In genomic region chr13:94160875-94161274, GRCh38 we compare ENCODE assay signal across 14 cellular contexts.
DNase-seq lines count a peak whose midpoint lies in the region; ATAC-seq and TF ChIP-seq lines count a peak whose summit lies in the region.
"Had no signal": no experiment of that assay in that cellular context is flagged by ENCODE, and none has a peak within 500 bp of the region (broad histone marks: within the 10 kb centered on the region; RNA-seq: fewer than 3 reads in every experiment).

No MANE protein-coding gene starts in this region.

- DNase-seq in NCI-H1417 (lab: John Stamatoyannopoulos, UW) = peak in 2 of 3 experiments; percentile 55 to 88
- peak; percentile 27 for DNase-seq in NCI-H146 (lab: John Stamatoyannopoulos, UW)
- DNase-seq in NCI-H69 (lab: John Stamatoyannopoulos, UW) = peak; percentile 64
- peak; percentile 2 for DNase-seq in epithelial cell of esophagus (ENCODE audit: low read depth)
- no peak for DNase-seq in retina
- no peak for DNase-seq in EL
- DNase-seq: ACHN; Caco-2; CD4-positive, alpha-beta T cell; DMS153; DND-41; GM23248 had no signal

- ATAC-seq in HG02938 (IDR thresholded peaks at IDR 0.05; ENCODE audit: unreplicated experiment) = no peak

- H3K4me3 ChIP-seq in epithelial cell of esophagus (ENCODE audit: low read length) = no peak overlapping the region
- H3K4me3 ChIP-seq: GM23248, HAP-1 had no signal

- TF ChIP-seq CTCF in epithelial cell of esophagus (IDR thresholded peaks at IDR 0.05; ENCODE audit: insufficient read depth, low read depth, low read length, missing control alignments) = no peak

Comparison
In these comparisons a context has a peak if more than half of its experiments do, and no peak if none do; other contexts are left out.
1. DNase-seq: peak in NCI-H1417 (2 of 3), NCI-H146 (single experiment), NCI-H69 (single experiment) and epithelial cell of esophagus (single experiment); none in retina (single experiment) and EL (single experiment).